In the genomic region with DNA sequence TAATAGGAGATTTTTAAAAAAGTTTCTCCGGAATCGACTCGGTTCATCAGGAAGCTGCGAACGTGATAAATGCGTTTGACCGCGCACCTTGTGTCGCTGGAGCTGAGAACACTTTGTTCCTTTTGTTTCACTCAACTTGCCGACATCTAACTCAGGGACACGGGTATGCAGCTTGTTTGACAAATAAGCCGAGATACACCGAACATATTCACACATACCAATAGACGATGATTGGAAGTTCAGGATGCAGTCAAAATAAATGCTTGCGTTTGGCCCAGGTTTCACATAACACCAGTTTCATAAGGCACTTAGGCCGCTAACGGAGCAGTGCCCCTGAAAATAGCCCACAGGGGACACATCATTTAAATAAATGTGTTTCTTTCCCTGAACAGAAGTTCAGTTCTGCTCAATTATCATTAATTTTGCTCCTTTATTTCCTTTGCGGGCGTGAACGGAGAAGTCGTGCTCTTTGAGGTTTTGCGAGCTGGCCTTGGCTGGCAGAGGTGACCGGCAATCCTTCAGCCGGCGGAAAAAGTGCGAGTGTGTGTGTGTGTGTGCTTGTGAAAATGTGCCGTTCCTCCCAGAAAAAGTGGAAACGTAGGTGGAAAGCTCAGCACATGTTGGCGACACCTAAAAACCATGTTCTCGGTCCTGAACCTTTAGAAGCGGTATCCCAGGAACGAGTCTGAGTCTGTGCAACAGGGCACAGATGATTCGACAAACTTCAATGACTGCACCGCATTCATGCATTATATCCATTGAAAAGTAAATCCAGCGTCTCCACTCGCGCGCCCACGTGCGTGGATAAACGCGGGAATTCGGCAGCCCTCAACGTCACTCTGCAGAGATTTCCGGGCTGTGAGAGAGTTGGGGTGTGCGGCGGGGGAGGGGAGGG, we compare ENCODE assay signal across 8 cellular contexts. TPM values are rescaled to one million over a fixed set of nuclear protein-coding genes. Genes with fewer than 3 reads are reported as not detected.
A peak's percentile ranks its signal among the peaks of the same experiment; 100 is the strongest.
DNase-seq lines count a peak whose midpoint lies in the region; ATAC-seq and TF ChIP-seq lines count a peak whose summit lies in the region.

No MANE protein-coding gene starts in this region.

- ATAC-seq in CD4-positive, alpha-beta T cell (ENCODE audit: poor library complexity): no peak
- no peak for ATAC-seq in central memory CD8-positive, alpha-beta T cell (replicated peaks; ENCODE audit: extremely low read depth, poor library complexity, severe bottlenecking)
- ATAC-seq in natural killer cell (peak in 1 of 3 donors; percentile 4), HG03354 (IDR thresholded peaks at IDR 0.05; ENCODE audit: poor library complexity, severe bottlenecking, unreplicated experiment) (no peak)

- POLR2A ChIA-PET in CD4-positive, alpha-beta T cell (lab: Charles Lee): no interaction called here
- POLR2A ChIA-PET in HEK293T (lab: Yijun Ruan, JAX): no interaction called here

- no peaks in the 10 kb centered on the region for H3K36me3 Mint-ChIP-seq in CD4-positive, alpha-beta T cell (ENCODE audit: low read depth)
- no peaks in the 10 kb centered on the region for H3K36me3 Mint-ChIP-seq in central memory CD8-positive, alpha-beta T cell (ENCODE audit: insufficient read depth)
- H3K36me3 Mint-ChIP-seq in natural killer cell: no peaks in the 10 kb centered on the region

- no peak for DNase-seq in CD4-positive, alpha-beta T cell
- DNase-seq in HEK293T (ENCODE audit: extremely low spot score) (no peak), natural killer cell (no peak), NCI-H146 treated with DMSO at 0.1 percent for 48 hours (lab: John Stamatoyannopoulos, UW; ENCODE audit: unreplicated experiment) (no peak), NCI-H345 (lab: John Stamatoyannopoulos, UW) (no peak), KBM-7 (no peak)
- no peak for DNase-seq in central memory CD8-positive, alpha-beta T cell (ENCODE audit: low spot score in 2 of 2)

- intact Hi-C loops in CD4-positive, alpha-beta T cell (cut with DNase I, micrococcal nuclease): no loop called here
- intact Hi-C loops in natural killer cell (cut with micrococcal nuclease): no loop called here

- in situ Hi-C loops in KBM-7 (cut with MboI; ENCODE audit: low pct_unique_long_range_greater_than_20kb, low sequenced_read_pairs): no loop called here

- no peaks in the 10 kb centered on the region for H3K9me3 Mint-ChIP-seq in CD4-positive, alpha-beta T cell
- H3K9me3 Mint-ChIP-seq in central memory CD8-positive, alpha-beta T cell: no peaks in the 10 kb centered on the region
- no peaks in the 10 kb centered on the region for H3K9me3 Mint-ChIP-seq in natural killer cell

- CTCF ChIA-PET in CD4-positive, alpha-beta T cell (lab: Charles Lee): no interaction called here
- CTCF ChIA-PET in HEK293T (lab: Yijun Ruan, JAX): interaction anchor here (0.6 kb wide), 1 partner anchor 405 kb away, joined by 6 read pairs; no protein-coding TSS in a partner anchor

- H3K4me3 Mint-ChIP-seq in CD4-positive, alpha-beta T cell: peak overlapping the region; percentile 84
- peak overlapping the region; percentile 77 for H3K4me3 Mint-ChIP-seq in central memory CD8-positive, alpha-beta T cell
- peak overlapping the region; percentile 85 for H3K4me3 Mint-ChIP-seq in natural killer cell

- H3K27ac ChIP-seq in CD4-positive, alpha-beta T cell (ENCODE audit: low read depth, low read length): no peak overlapping the region

- peaks cover 28% of the 10 kb centered on the region for H3K4me1 Mint-ChIP-seq in CD4-positive, alpha-beta T cell (ENCODE audit: low read depth)
- peaks cover 35% of the 10 kb centered on the region for H3K4me1 Mint-ChIP-seq in central memory CD8-positive, alpha-beta T cell
- peaks cover 21 to 26% of the 10 kb centered on the region in 2 donors for H3K4me1 Mint-ChIP-seq in natural killer cell

- TF ChIP-seq CTCF in CD4-positive, alpha-beta T cell (IDR thresholded peaks at IDR 0.05): no peak
- TF ChIP-seq CTCF in natural killer cell (IDR thresholded peaks at IDR 0.05): no peak

- no peaks in the 10 kb centered on the region for H3K9me3 ChIP-seq in CD4-positive, alpha-beta T cell (ENCODE audit: control insufficient read depth, low read length)

- peaks cover 66% of the 10 kb centered on the region for H3K27me3 Mint-ChIP-seq in CD4-positive, alpha-beta T cell
- peaks cover 66% of the 10 kb centered on the region for H3K27me3 Mint-ChIP-seq in central memory CD8-positive, alpha-beta T cell
- peaks cover 62 to 78% of the 10 kb centered on the region in 2 donors for H3K27me3 Mint-ChIP-seq in natural killer cell (ENCODE audit: low read depth in 2 of 2)

- H3K27me3 ChIP-seq in CD4-positive, alpha-beta T cell (ENCODE audit: control insufficient read depth, insufficient read depth, low read length): peaks cover 41% of the 10 kb centered on the region

- H3K27ac Mint-ChIP-seq in CD4-positive, alpha-beta T cell: no peak overlapping the region
- H3K27ac Mint-ChIP-seq in central memory CD8-positive, alpha-beta T cell (ENCODE audit: low read depth): no peak overlapping the region
- no peak overlapping the region for H3K27ac Mint-ChIP-seq in natural killer cell

TF ChIP-seq in HEK293T, 16 proteins besides CTCF, POLR2A, EP300 and RAD21:
- peak; percentile 80 for TF ChIP-seq L3MBTL2 (conservative IDR thresholded peaks at IDR 0.05)
- TF ChIP-seq LEF1 (IDR thresholded peaks at IDR 0.05; ENCODE audit: borderline replicate concordance): no peak
- no peak for TF ChIP-seq ARNT (IDR thresholded peaks at IDR 0.05)

RNA-seq across cellular contexts. Expression of a gene that starts 0.7 kb away (rescaled TPM):
- total RNA-seq in CD4-positive, alpha-beta T cell: not detected
- not detected for total RNA-seq in natural killer cell
